Comparison of ENCODE assay signal across 21 cellular contexts in the genomic region with DNA sequence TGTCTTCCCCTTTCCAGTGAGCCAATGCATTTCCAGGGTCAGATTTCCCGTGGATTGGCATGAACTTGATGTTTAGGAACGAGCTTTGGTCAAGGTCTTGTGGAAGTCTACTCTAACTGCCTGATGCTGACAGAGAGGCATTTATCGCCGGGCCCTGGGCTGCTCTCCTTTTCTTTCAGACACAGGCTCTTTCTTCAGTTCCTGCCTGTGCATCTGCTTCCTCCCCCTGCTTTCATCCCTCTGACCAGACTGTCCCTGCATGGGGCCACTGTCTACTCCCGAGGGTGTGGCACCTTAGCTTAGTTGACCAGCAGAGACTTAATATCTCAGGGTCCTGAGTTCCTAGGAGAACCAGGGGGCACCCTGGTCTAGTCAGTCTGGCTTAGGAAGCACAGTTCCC.
"Had no signal": no experiment of that assay in that cellular context is flagged by ENCODE, and none has a peak within 500 bp of the region (broad histone marks: within the 10 kb centered on the region; RNA-seq: fewer than 3 reads in every experiment).

No MANE protein-coding gene starts in this region.

- H3K27me3 Mint-ChIP-seq: activated B cell treated with CpG ODN at 0.5 μM for 24 hours had no signal

- ATAC-seq: activated CD4-positive, alpha-beta T cell treated with anti-CD3 and anti-CD28 coated beads for 36 hours; activated T-cell treated with anti-CD3 and anti-CD28 coated beads, Interleukin-2, amount 50 U/mL, for 4 hours; gastrocnemius medialis; left lobe of liver; stimulated activated naive CD8-positive, alpha-beta T cell treated with anti-CD3 and anti-CD28 coated beads, Interleukin-15, Interleukin-2, amounts not matched to agents 100 U/mL and 50 U/mL, for 24 hours; upper lobe of right lung had no signal

- H3K9me3 Mint-ChIP-seq: activated B cell treated with CpG ODN at 0.5 μM for 24 hours; activated naive CD8-positive, alpha-beta T cell treated with anti-CD3 and anti-CD28 coated beads for 36 hours; activated T-cell treated with anti-CD3 and anti-CD28 coated beads, Interleukin-2, amount 50 U/mL, for 4 hours; nephron had no signal

- DNase-seq: activated B cell treated with CpG ODN at 0.5 μM for 24 hours; activated CD4-positive, alpha-beta T cell treated with anti-CD3 and anti-CD28 coated beads for 36 hours; activated CD4-positive, alpha-beta T cell treated with anti-CD3 and anti-CD28 coated beads, Interleukin-2, amount 50 U/mL, for 4 hours; activated CD8-positive, alpha-beta memory T cell treated with anti-CD3 and anti-CD28 coated beads for 24 hours; activated CD8-positive, alpha-beta memory T cell treated with anti-CD3 and anti-CD28 coated beads, Interleukin-2, amount 50 U/mL, for 4 hours; activated naive CD4-positive, alpha-beta T cell treated with Interleukin-2 at 50 U/mL for 16 hours; activated naive CD8-positive, alpha-beta T cell treated with anti-CD3 and anti-CD28 coated beads for 36 hours; activated T-cell treated with anti-CD3 and anti-CD28 coated beads, Interleukin-2, amount 50 U/mL, for 4 hours; colonic mucosa; esophagus squamous epithelium; gastrocnemius medialis; kidney; posterior cingulate gyrus; stimulated activated CD4-positive, alpha-beta T cell treated with anti-CD3 and anti-CD28 coated beads, Interleukin-4, amount 100 ng/mL, for 4 hours; stimulated activated naive CD8-positive, alpha-beta T cell treated with anti-CD3 and anti-CD28 coated beads, Interleukin-15, Interleukin-2, amounts not matched to agents 100 U/mL and 50 U/mL, for 24 hours; T-helper 1 cell; T-helper 9 cell; thyroid gland; upper lobe of right lung had no signal

- H3K36me3 Mint-ChIP-seq: activated naive CD8-positive, alpha-beta T cell treated with anti-CD3 and anti-CD28 coated beads for 36 hours had no signal

- H3K4me1 Mint-ChIP-seq: activated B cell treated with CpG ODN at 0.5 μM for 24 hours; activated CD4-positive, alpha-beta T cell treated with anti-CD3 and anti-CD28 coated beads for 36 hours; activated naive CD8-positive, alpha-beta T cell treated with anti-CD3 and anti-CD28 coated beads for 36 hours had no signal

- H3K9me3 ChIP-seq: colonic mucosa, esophagus squamous epithelium, gastrocnemius medialis, thyroid gland, upper lobe of right lung had no signal

- H3K27ac ChIP-seq: colonic mucosa, upper lobe of right lung had no signal

- H3K4me3 ChIP-seq: colonic mucosa, esophagus squamous epithelium, gastrocnemius medialis, thyroid gland, upper lobe of right lung had no signal

- H3K4me3 Mint-ChIP-seq: activated B cell treated with CpG ODN at 0.5 μM for 24 hours; activated CD4-positive, alpha-beta T cell treated with anti-CD3 and anti-CD28 coated beads for 36 hours; activated naive CD8-positive, alpha-beta T cell treated with anti-CD3 and anti-CD28 coated beads for 36 hours; activated T-cell treated with anti-CD3 and anti-CD28 coated beads, Interleukin-2, amount 50 U/mL, for 4 hours; nephron had no signal

- H3K4me1 ChIP-seq: colonic mucosa, upper lobe of right lung had no signal

- H3K36me3 ChIP-seq: colonic mucosa, esophagus squamous epithelium, gastrocnemius medialis, thyroid gland, upper lobe of right lung had no signal

- H3K27me3 ChIP-seq: colonic mucosa, esophagus squamous epithelium, gastrocnemius medialis, thyroid gland, upper lobe of right lung had no signal

- H3K27ac Mint-ChIP-seq: activated B cell treated with CpG ODN at 0.5 μM for 24 hours; activated CD4-positive, alpha-beta T cell treated with anti-CD3 and anti-CD28 coated beads for 36 hours; activated naive CD8-positive, alpha-beta T cell treated with anti-CD3 and anti-CD28 coated beads for 36 hours had no signal
